In genomic region chr7:20305726-20306125, GRCh38 we compare ENCODE assay signal across 19 cellular contexts. TPM values are rescaled to one million over a fixed set of nuclear protein-coding genes. Genes with fewer than 3 reads are reported as not detected.
DNase-seq lines count a peak whose midpoint lies in the region; TF ChIP-seq lines count a peak whose summit lies in the region.
"Had no signal": no experiment of that assay in that cellular context is flagged by ENCODE, and none has a peak within 500 bp of the region (broad histone marks: within the 10 kb centered on the region; RNA-seq: fewer than 3 reads in every experiment).

No MANE protein-coding gene starts in this region.

- H3K79me1 ChIP-seq in mesendoderm (ENCODE audit: low read length) = no peaks in the 10 kb centered on the region

- H2BK15ac ChIP-seq in mesendoderm (replicated peaks; ENCODE audit: low read depth) = no peak overlapping the region

- H3K4me2 ChIP-seq in DOHH2 (ENCODE audit: low read length) = peak overlapping the region; percentile 38
- H3K4me2 ChIP-seq in SU-DHL-6 (ENCODE audit: low read depth, low read length, poor library complexity, severe bottlenecking) = peak overlapping the region; percentile 80
- no peak overlapping the region for H3K4me2 ChIP-seq in mesendoderm (ENCODE audit: low read length)
- H3K4me2 ChIP-seq: PC-9 had no signal

- H3K18ac ChIP-seq in mesendoderm (ENCODE audit: low read length) = peak overlapping the region; percentile 75

- H4K5ac ChIP-seq in mesendoderm (ENCODE audit: low read length) = no peak overlapping the region

- no peak overlapping the region for H3K4me3 Mint-ChIP-seq in activated CD4-positive, alpha-beta T cell treated with anti-CD3 and anti-CD28 coated beads, Interleukin-2, amount 10 ng/mL, durations not matched to agents 24 days and 14 days
- H3K4me3 Mint-ChIP-seq: CD14-positive monocyte had no signal

- WGBS in mesendoderm (ENCODE audit: extremely low coverage, insufficient coverage, low lambda C conversion rate) = no CpG with 5 or more reads among the region's 1 CpG

- H3K9me2 ChIP-seq in DOHH2 (replicated peaks; ENCODE audit: control insufficient read depth, low read length) = no peaks in the 10 kb centered on the region
- H3K9me2 ChIP-seq in SU-DHL-6 (replicated peaks; ENCODE audit: insufficient read depth, low read length) = no peaks in the 10 kb centered on the region

- H2BK120ac ChIP-seq in mesendoderm (ENCODE audit: low read depth, low read length) = no peak overlapping the region

- intact Hi-C loops in activated CD4-positive, alpha-beta T cell treated with anti-CD3 and anti-CD28 coated beads, Interleukin-2, amount 10 ng/mL, durations not matched to agents 24 days and 14 days (cut with micrococcal nuclease) = no loop called here

- H3K23ac ChIP-seq in mesendoderm (ENCODE audit: low read length) = no peak overlapping the region

- no peaks in the 10 kb centered on the region for H4K20me1 ChIP-seq in DOHH2 (ENCODE audit: control insufficient read depth, insufficient read depth, low read depth, low read length)
- H4K20me1 ChIP-seq in SU-DHL-6 (ENCODE audit: low read depth, low read length) = no peaks in the 10 kb centered on the region

- H2BK5ac ChIP-seq in mesendoderm (ENCODE audit: low read length) = no peak overlapping the region

- no peaks in the 10 kb centered on the region for H3K9me3 Mint-ChIP-seq in activated CD4-positive, alpha-beta T cell treated with anti-CD3 and anti-CD28 coated beads, Interleukin-2, amount 10 ng/mL, durations not matched to agents 24 days and 14 days
- H3K9me3 Mint-ChIP-seq: CD14-positive monocyte, IgD-negative memory B cell had no signal

- peaks cover 6% of the 10 kb centered on the region for H3K27me3 Mint-ChIP-seq in activated CD4-positive, alpha-beta T cell treated with anti-CD3 and anti-CD28 coated beads, Interleukin-2, amount 10 ng/mL, durations not matched to agents 24 days and 14 days
- H3K27me3 Mint-ChIP-seq: IgD-negative memory B cell had no signal

- peak overlapping the region; percentile 20 for H3K9ac ChIP-seq in HUES6 (ENCODE audit: low read length)
- H3K9ac ChIP-seq in SU-DHL-6 (ENCODE audit: low read length) = peak overlapping the region; percentile 48
- no peak overlapping the region for H3K9ac ChIP-seq in mesendoderm (ENCODE audit: low read length)

- no peaks in the 10 kb centered on the region for H3K36me3 ChIP-seq in DOHH2 (ENCODE audit: control insufficient read depth, low read length)
- no peaks in the 10 kb centered on the region for H3K36me3 ChIP-seq in HUES6 (ENCODE audit: control insufficient read depth, insufficient read depth, low read length)
- H3K36me3 ChIP-seq in SU-DHL-6 (ENCODE audit: low read length) = no peaks in the 10 kb centered on the region
- no peaks in the 10 kb centered on the region for H3K36me3 ChIP-seq in mesendoderm (ENCODE audit: control insufficient read depth, insufficient read depth, low read length)

- H3K4ac ChIP-seq in mesendoderm (ENCODE audit: low read depth, low read length) = no peak overlapping the region

- H3K27ac ChIP-seq in DOHH2 (ENCODE audit: low read depth, low read length) (peak overlapping the region; percentile 51), HUES6 (ENCODE audit: low read depth, low read length) (no peak overlapping the region), SU-DHL-6 (ENCODE audit: low read depth, low read length) (peak overlapping the region; percentile 80), mesendoderm (ENCODE audit: low read depth, low read length) (peak overlapping the region; percentile 21)
- H3K27ac ChIP-seq: HL-60, PC-9, RWPE1 had no signal

- H3K36me3 Mint-ChIP-seq in activated CD4-positive, alpha-beta T cell treated with anti-CD3 and anti-CD28 coated beads, Interleukin-2, amount 10 ng/mL, durations not matched to agents 24 days and 14 days (ENCODE audit: low read depth) = no peaks in the 10 kb centered on the region
- H3K36me3 Mint-ChIP-seq: CD14-positive monocyte, IgD-negative memory B cell had no signal

- H3K79me2 ChIP-seq in DOHH2 (ENCODE audit: control insufficient read depth, low read length) (no peaks in the 10 kb centered on the region), SU-DHL-6 (ENCODE audit: insufficient read depth, low read length) (no peaks in the 10 kb centered on the region), mesendoderm (ENCODE audit: control insufficient read depth, insufficient read depth, low read length) (no peaks in the 10 kb centered on the region)

- H3K9me3 ChIP-seq in DOHH2 (ENCODE audit: control insufficient read depth, insufficient read depth, low read length) (no peaks in the 10 kb centered on the region), HUES6 (ENCODE audit: control insufficient read depth, insufficient read depth, low read depth, low read length) (no peaks in the 10 kb centered on the region), SU-DHL-6 (ENCODE audit: insufficient read depth, low read length) (no peaks in the 10 kb centered on the region)

- H3K56ac ChIP-seq in mesendoderm (ENCODE audit: low read length) = no peak overlapping the region

- H3K4me1 ChIP-seq in DOHH2 (ENCODE audit: control insufficient read depth, low read length) (peaks cover 35% of the 10 kb centered on the region), HUES6 (ENCODE audit: control insufficient read depth, insufficient read depth, low read length) (peaks cover 37% of the 10 kb centered on the region), mesendoderm (ENCODE audit: control insufficient read depth, low read depth, low read length) (peaks cover 4% of the 10 kb centered on the region)

- H3F3A ChIP-seq in DOHH2 (ENCODE audit: control insufficient read depth, insufficient read depth) (no peaks in the 10 kb centered on the region), SU-DHL-6 (ENCODE audit: insufficient read depth) (peaks cover 26% of the 10 kb centered on the region)

- H3K4me3 ChIP-seq in DOHH2 (ENCODE audit: low read length) (peak overlapping the region; percentile 34), HUES6 (ENCODE audit: low read depth, low read length) (no peak overlapping the region), SU-DHL-6 (ENCODE audit: insufficient read depth, low read length, poor library complexity, severe bottlenecking) (peak overlapping the region; percentile 54), mesendoderm (ENCODE audit: low read length) (no peak overlapping the region)
- H3K4me3 ChIP-seq: PC-9 had no signal

- H2AFZ ChIP-seq in SU-DHL-6 (ENCODE audit: low read depth, low read length, severe bottlenecking) = peak overlapping the region; percentile 97
- H2AFZ ChIP-seq: PC-9 had no signal

- DNase-seq in mesendoderm = no peak
- no peak for DNase-seq in activated effector memory CD4-positive, alpha-beta T cell treated with Interleukin-2 at 50 U/mL for 16 hours
- DNase-seq in activated CD4-positive, alpha-beta T cell treated with anti-CD3 and anti-CD28 coated beads, Interleukin-2, amount 50 U/mL, for 48 hours = no peak
- no peak for DNase-seq in activated CD4-positive, alpha-beta T cell treated with anti-CD3 and anti-CD28 coated beads, Interleukin-2, amount 10 ng/mL, durations not matched to agents 24 days and 14 days
- DNase-seq: AML-193, EL, HCEC 1CT, NCI-H1105, PC-9, SIG-M5, SW 1271, T-helper 2 cell had no signal

- H3K4me1 Mint-ChIP-seq in activated CD4-positive, alpha-beta T cell treated with anti-CD3 and anti-CD28 coated beads, Interleukin-2, amount 10 ng/mL, durations not matched to agents 24 days and 14 days = no peaks in the 10 kb centered on the region

- H3K27ac Mint-ChIP-seq in activated CD4-positive, alpha-beta T cell treated with anti-CD3 and anti-CD28 coated beads, Interleukin-2, amount 10 ng/mL, durations not matched to agents 24 days and 14 days = no peak overlapping the region

- TF ChIP-seq CTCF in DOHH2 (IDR thresholded peaks at IDR 0.05; ENCODE audit: low read depth, low read length, poor library complexity, severe bottlenecking) = no peak
- no peak for TF ChIP-seq CTCF in SU-DHL-6 (IDR thresholded peaks at IDR 0.05; ENCODE audit: insufficient read depth, low read length, poor library complexity, severe bottlenecking)

- no peak overlapping the region for H2AK5ac ChIP-seq in mesendoderm (ENCODE audit: low read length)

- H3K27me3 ChIP-seq in DOHH2 (ENCODE audit: control insufficient read depth, low read length) (no peaks in the 10 kb centered on the region), HUES6 (ENCODE audit: control insufficient read depth, insufficient read depth, low read length) (no peaks in the 10 kb centered on the region), SU-DHL-6 (ENCODE audit: low read length) (no peaks in the 10 kb centered on the region), mesendoderm (ENCODE audit: insufficient read depth, low read length, poor library complexity) (no peaks in the 10 kb centered on the region)

- no peak overlapping the region for H4K8ac ChIP-seq in mesendoderm (ENCODE audit: low read depth, low read length)

RNA-seq across cellular contexts. Expression of gene ITGB8, which starts 25.0 kb away (rescaled TPM):
- polyA plus RNA-seq in mesendoderm (2013, experiment 1 of 2) = 1.1 TPM
- polyA plus RNA-seq in mesendoderm (2013, experiment 2 of 2) = 1.0 TPM
- not detected in 2 replicates for total RNA-seq in activated CD4-positive, alpha-beta T cell treated with anti-CD3 and anti-CD28 coated beads, Interleukin-2, amount 10 ng/mL, durations not matched to agents 24 days and 14 days
- polyA plus RNA-seq: IgD-negative memory B cell had no signal

Comparison
In these comparisons a context has a peak if more than half of its experiments do, and no peak if none do; other contexts are left out.
1. H3K4me3 ChIP-seq: peak in DOHH2 (single experiment) and SU-DHL-6 (single experiment); none in HUES6 (single experiment) and mesendoderm (single experiment).